In genomic region chr1:27726173-27726793, GRCh38 we compare ENCODE assay signal across 8 cellular contexts.
DNase-seq lines count a peak whose midpoint lies in the region; ATAC-seq and TF ChIP-seq lines count a peak whose summit lies in the region.

No MANE protein-coding gene starts in this region.

- H3K9me3 ChIP-seq in tibial artery: no peaks in the 10 kb centered on the region

- peak overlapping the region; percentile 25 for H3K27ac Mint-ChIP-seq in nephron progenitor cell

- intact Hi-C loops in tibial artery (cut with DNase I; ENCODE audit: low total_unique reads): no loop called here

- H3K27me3 ChIP-seq in tibial artery: no peaks in the 10 kb centered on the region

- H3K9me3 Mint-ChIP-seq in nephron progenitor cell: peaks cover 4% of the 10 kb centered on the region

- peaks cover 5% of the 10 kb centered on the region for H3K27me3 Mint-ChIP-seq in nephron progenitor cell (ENCODE audit: low read depth, poor library complexity)

- peaks cover 15% of the 10 kb centered on the region for H3K4me1 Mint-ChIP-seq in nephron progenitor cell

- H3K36me3 ChIP-seq in tibial artery: peaks cover 10 to 19% (median 16%) of the 10 kb centered on the region in 3 donors

- DNase-seq in activated naive CD4-positive, alpha-beta T cell (lab: John Stamatoyannopoulos, UW): peak in 3 of 4 experiments; percentile 14 to 42 (median 35)
- DNase-seq in activated naive CD4-positive, alpha-beta T cell treated with anti-CD3 and anti-CD28 coated beads, Interleukin-2, amount 50 U/mL, for 16 hours: no peak
- DNase-seq in NCI-H2171 treated with DMSO at 0.1 percent for 48 hours (lab: John Stamatoyannopoulos, UW) (peak; percentile 48), activated T-helper 1 cell treated with Interleukin-2 at 50 U/mL for 16 hours (ENCODE audit: low read depth) (peak; percentile 15), fibroblast of the conjunctiva (ENCODE audit: low read depth) (peak; percentile 8), nephron progenitor cell (peak; percentile 66), tibial artery (peak; percentile 30 to 80)

- H3K36me3 Mint-ChIP-seq in nephron progenitor cell (ENCODE audit: low read depth): peaks cover 18% of the 10 kb centered on the region

- peak overlapping the region; percentile 88 for H3K4me3 Mint-ChIP-seq in nephron progenitor cell

- H3K4me1 ChIP-seq in tibial artery: peaks cover 5 to 14% (median 12%) of the 10 kb centered on the region in 4 donors

- TF ChIP-seq CTCF in nephron progenitor cell (IDR thresholded peaks at IDR 0.05): no peak
- no peak for TF ChIP-seq CTCF in tibial artery (IDR thresholded peaks at IDR 0.05)

- H3K27ac ChIP-seq in tibial artery: peak overlapping the region; percentile 93 to 97

- peak overlapping the region; percentile 94 to 99 for H3K4me3 ChIP-seq in tibial artery

- peak; percentile 33 for ATAC-seq in HG02852 (IDR thresholded peaks at IDR 0.05; ENCODE audit: unreplicated experiment)
